ENCODE assay signal across 8 cellular contexts in the genomic region with DNA sequence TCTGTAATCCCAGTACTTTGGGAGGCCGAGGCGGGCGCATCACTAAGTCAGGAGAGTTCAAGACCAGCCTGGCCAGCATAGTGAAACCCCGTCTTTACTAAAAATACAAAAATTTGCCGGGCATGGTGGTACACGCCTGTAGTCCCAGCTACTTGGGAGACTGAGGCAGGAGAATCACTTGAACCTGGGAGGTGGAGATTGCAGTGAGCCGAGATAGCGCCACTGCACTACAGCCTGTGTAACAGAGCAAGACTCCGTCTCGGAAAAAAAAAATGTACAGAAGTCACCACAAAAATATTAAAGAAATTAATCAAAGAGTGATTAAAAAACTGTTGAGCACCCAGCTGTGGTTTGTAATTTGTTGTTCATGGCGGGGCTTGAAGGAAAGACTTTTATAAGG. TPM values are rescaled to one million over a fixed set of nuclear protein-coding genes. Genes with fewer than 3 reads are reported as not detected.
DNase-seq lines count a peak whose midpoint lies in the region; ATAC-seq and TF ChIP-seq lines count a peak whose summit lies in the region.
"Not testable (repeated sequence)": the region's sequence is repeated elsewhere in the genome, so short reads cannot be mapped to it uniquely, and the experiment has no call there.

No MANE protein-coding gene starts in this region.

- H3K4me3 ChIP-seq in CD8-positive, alpha-beta T cell (ENCODE audit: low read depth, low read length) = peak overlapping the region; percentile 91
- H3K4me3 ChIP-seq in KMS-11 (IDR thresholded peaks at IDR 0.05; ENCODE audit: insufficient read depth, low read depth, low read length) = not testable (repeated sequence)
- H3K4me3 ChIP-seq in astrocyte of the cerebellum (ENCODE audit: low read depth, low read length) (peak overlapping the region; percentile 84), kidney epithelial cell (ENCODE audit: low read depth, low read length) (peak overlapping the region; percentile 64), neutrophil (ENCODE audit: low read depth in 1 of 2, low read length in 1 of 2) (peak overlapping the region; percentile 80 to 97), thoracic aorta (peak overlapping the region; percentile 92)

- H3K9ac ChIP-seq in KMS-11 = peak overlapping the region; percentile 72; the same call in 1 of the 2 replicates

- H3K4me3 Mint-ChIP-seq in CD8-positive, alpha-beta T cell = peak overlapping the region; percentile 100
- peak overlapping the region; percentile 100 for H3K4me3 Mint-ChIP-seq in T-helper 17 cell

- peak overlapping the region; percentile 63 for H3K4me2 ChIP-seq in KMS-11

- peaks cover 12% of the 10 kb centered on the region; the same call in 1 of the 2 replicates for H3K79me2 ChIP-seq in KMS-11 (ENCODE audit: insufficient read depth, low read depth)

- H3K9me3 ChIP-seq in CD8-positive, alpha-beta T cell (ENCODE audit: low read length); T-helper 17 cell (ENCODE audit: control insufficient read depth, low read length, poor library complexity, severe bottlenecking); neutrophil; thoracic aorta: not testable (repeated sequence)

- H3K36me3 Mint-ChIP-seq in CD8-positive, alpha-beta T cell = peaks cover 47% of the 10 kb centered on the region
- not testable (repeated sequence) for H3K36me3 Mint-ChIP-seq in T-helper 17 cell (ENCODE audit: low read depth)

- not testable (repeated sequence) for TF ChIP-seq POLR2A in erythroblast (IDR thresholded peaks at IDR 0.05; ENCODE audit: low read length)

- CTCF ChIA-PET in CD8-positive, alpha-beta T cell (lab: Charles Lee) = interaction anchor here (0.6 kb wide), 1 partner anchor 278 kb away, joined by 3 read pairs; no protein-coding TSS in a partner anchor

- H2AFZ ChIP-seq in KMS-11 (ENCODE audit: low read depth) = peak overlapping the region; percentile 88; the same call in 1 of the 2 replicates

- not testable (repeated sequence) for H3K27me3 ChIP-seq in CD8-positive, alpha-beta T cell (ENCODE audit: insufficient read depth, low read length); KMS-11 (ENCODE audit: insufficient read depth, low read depth); kidney epithelial cell (ENCODE audit: control insufficient read depth, insufficient read depth, low read length); neutrophil; thoracic aorta (replicated peaks; ENCODE audit: insufficient read depth)

- in situ Hi-C loops in astrocyte of the cerebellum (cut with HindIII; ENCODE audit: low sequenced_read_pairs) = not testable (repeated sequence)

- not testable (repeated sequence) for H3K27me3 Mint-ChIP-seq in CD8-positive, alpha-beta T cell (ENCODE audit: low read depth); T-helper 17 cell

- not testable (repeated sequence) for ATAC-seq in CD8-positive, alpha-beta T cell; thoracic aorta (ENCODE audit: insufficient number of reproducible peaks, low FRiP score, low read depth)
- peak; percentile 0 for ATAC-seq in T-helper 17 cell

- POLR2A ChIA-PET in CD8-positive, alpha-beta T cell (lab: Charles Lee) = interaction anchor here (0.6 to 2.7 kb wide), 15 partner anchors 8 to 1616 kb away, joined by 3 to 18 read pairs (median 4); a partner anchor contains a TSS

- not testable (repeated sequence) for DNase-seq in CD8-positive, alpha-beta T cell; T-helper 17 cell; astrocyte of the cerebellum (ENCODE audit: low read depth); kidney epithelial cell (ENCODE audit: low read depth); thoracic aorta (ENCODE audit: low spot score)
- peak; percentile 43 to 49 for DNase-seq in erythroblast (lab: John Stamatoyannopoulos, UW)

- not testable (repeated sequence) for H3K36me3 ChIP-seq in CD8-positive, alpha-beta T cell (ENCODE audit: insufficient read depth, low read length); KMS-11 (ENCODE audit: insufficient read depth); kidney epithelial cell (ENCODE audit: control insufficient read depth, insufficient read depth, low read length); thoracic aorta
- H3K36me3 ChIP-seq in neutrophil = peaks cover 28% of the 10 kb centered on the region

- peak overlapping the region; percentile 95 for H3K27ac ChIP-seq in CD8-positive, alpha-beta T cell (ENCODE audit: low read depth, low read length)
- not testable (repeated sequence) for H3K27ac ChIP-seq in KMS-11
- H3K27ac ChIP-seq in neutrophil (peak overlapping the region; percentile 86), thoracic aorta (peak overlapping the region in 1 of 2 donors; percentile 82)

- not testable (repeated sequence) for H3K9me3 Mint-ChIP-seq in CD8-positive, alpha-beta T cell

- intact Hi-C loops in CD8-positive, alpha-beta T cell (cut with DNase I, micrococcal nuclease) = loop anchor here (2.0 to 10.0 kb wide), 8 partner anchors 62 to 831 kb away; a partner anchor contains a TSS

- H3K27ac Mint-ChIP-seq in CD8-positive, alpha-beta T cell = peak overlapping the region; percentile 100
- H3K27ac Mint-ChIP-seq in T-helper 17 cell = peak overlapping the region; percentile 100

- H3K4me1 ChIP-seq in CD8-positive, alpha-beta T cell (ENCODE audit: insufficient read depth, low read length) = peaks cover 26% of the 10 kb centered on the region
- not testable (repeated sequence) for H3K4me1 ChIP-seq in KMS-11 (ENCODE audit: low read depth, poor library complexity, severe bottlenecking)
- H3K4me1 ChIP-seq in neutrophil (ENCODE audit: control insufficient read depth in 1 of 2, insufficient read depth in 1 of 2, low read depth in 1 of 2, low read length in 1 of 2) (peaks cover 10 to 11% of the 10 kb centered on the region in 2 experiments), thoracic aorta (ENCODE audit: control insufficient read depth in 1 of 2, low read depth in 2 of 2) (peaks cover 0 to 20% of the 10 kb centered on the region in 2 donors)

- not testable (repeated sequence) for H4K20me1 ChIP-seq in KMS-11 (ENCODE audit: insufficient read depth)

- peaks cover 54% of the 10 kb centered on the region for H3K4me1 Mint-ChIP-seq in CD8-positive, alpha-beta T cell (ENCODE audit: low read depth)
- H3K4me1 Mint-ChIP-seq in T-helper 17 cell = peaks cover 42% of the 10 kb centered on the region

- TF ChIP-seq CTCF in CD8-positive, alpha-beta T cell (IDR thresholded peaks at IDR 0.05); KMS-11 (conservative IDR thresholded peaks at IDR 0.05; ENCODE audit: low read depth, low read length); astrocyte of the cerebellum (IDR thresholded peaks at IDR 0.05; ENCODE audit: low read depth, low read length, missing control alignments); kidney epithelial cell (IDR thresholded peaks at IDR 0.05; ENCODE audit: insufficient read depth, low read length, poor library complexity, severe bottlenecking); neutrophil (IDR thresholded peaks at IDR 0.05); thoracic aorta (IDR thresholded peaks at IDR 0.05): not testable (repeated sequence)

RNA-seq across cellular contexts. Expression of a gene that starts 0.8 kb away (rescaled TPM):
- total RNA-seq in CD8-positive, alpha-beta T cell = 10 to 100 TPM; 42.3 to 45.1 TPM
- total RNA-seq in T-helper 17 cell (10 to 100 TPM; 29.5 to 33.3 TPM), kidney epithelial cell (8.4 and 12.9 TPM in 2 replicates), thoracic aorta (10 to 100 TPM; 11.9 to 19.3 TPM)
